ENCODE assay signal across 12 cellular contexts in the genomic region with DNA sequence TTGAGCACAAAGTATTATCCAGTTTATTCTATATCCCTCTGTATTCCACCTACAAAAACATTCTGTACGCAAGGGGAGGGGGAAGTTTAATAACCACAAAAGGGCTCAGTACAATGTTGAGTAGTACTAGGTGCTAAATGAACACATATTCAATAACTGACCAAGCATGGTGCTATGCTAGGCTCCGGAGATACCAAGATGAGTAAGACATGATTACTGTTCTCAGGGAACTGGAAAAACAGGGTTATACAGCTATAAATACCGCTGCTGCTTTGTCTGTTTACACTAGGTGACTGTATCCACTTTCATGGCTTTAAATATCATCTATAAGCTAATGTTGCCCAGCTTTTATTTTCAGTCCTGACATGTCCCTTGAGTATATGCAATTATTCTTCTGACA.
DNase-seq lines count a peak whose midpoint lies in the region; ATAC-seq and TF ChIP-seq lines count a peak whose summit lies in the region.
"Had no signal": no experiment of that assay in that cellular context is flagged by ENCODE, and none has a peak within 500 bp of the region (broad histone marks: within the 10 kb centered on the region; RNA-seq: fewer than 3 reads in every experiment).

No MANE protein-coding gene starts in this region.

- POLR2A ChIA-PET in HEK293T (lab: Yijun Ruan, JAX) = no interaction called here

- H3K36me3 ChIP-seq in fibroblast of lung (ENCODE audit: control insufficient read depth, insufficient read depth, low read length) (no peaks in the 10 kb centered on the region), smooth muscle cell (ENCODE audit: low read depth) (no peaks in the 10 kb centered on the region), upper lobe of right lung (peaks cover 66% of the 10 kb centered on the region)

- H2AFZ ChIP-seq in fibroblast of lung (ENCODE audit: low read length) = no peak overlapping the region
- H2AFZ ChIP-seq in smooth muscle cell (ENCODE audit: low read depth) = no peak overlapping the region

- H3F3A ChIP-seq in smooth muscle cell (ENCODE audit: low read depth) = no peaks in the 10 kb centered on the region

- H3K4me1 ChIP-seq in fibroblast of lung (ENCODE audit: control insufficient read depth, extremely low read depth, insufficient read depth, low read length) (no peaks in the 10 kb centered on the region), smooth muscle cell (ENCODE audit: low read depth) (no peaks in the 10 kb centered on the region), upper lobe of right lung (no peaks in the 10 kb centered on the region)
- H3K4me1 ChIP-seq: right atrium auricular region had no signal

- TF ChIP-seq CTCF in fibroblast of lung (conservative IDR thresholded peaks at IDR 0.05 in 1 of 2, IDR thresholded peaks at IDR 0.05 in 1 of 2; ENCODE audit: low read depth in 1 of 2, low read length in 2 of 2) = no peak
- TF ChIP-seq CTCF in smooth muscle cell (IDR thresholded peaks at IDR 0.05; ENCODE audit: borderline replicate concordance, insufficient read depth, poor library complexity, severe bottlenecking) = no peak
- no peak for TF ChIP-seq CTCF in upper lobe of right lung (IDR thresholded peaks at IDR 0.05)

- H3K27ac ChIP-seq in fibroblast of lung (ENCODE audit: insufficient read depth, low read length) (no peak overlapping the region), smooth muscle cell (ENCODE audit: low read depth) (peak overlapping the region; percentile 72), upper lobe of right lung (no peak overlapping the region)
- H3K27ac ChIP-seq: right atrium auricular region had no signal

- H3K4me2 ChIP-seq in fibroblast of lung (ENCODE audit: extremely low read depth, insufficient read depth, low read length) = no peak overlapping the region
- no peak overlapping the region for H3K4me2 ChIP-seq in smooth muscle cell

- H3K79me2 ChIP-seq in fibroblast of lung (ENCODE audit: control insufficient read depth, insufficient read depth, low read length) (no peaks in the 10 kb centered on the region), smooth muscle cell (ENCODE audit: low read depth) (no peaks in the 10 kb centered on the region)

- no peak overlapping the region for H3K4me3 ChIP-seq in fibroblast of lung (replicated peaks in 1 of 4; ENCODE audit: control extremely low read depth in 1 of 4, insufficient read depth in 1 of 4, low read depth in 3 of 4, low read length in 4 of 4)
- H3K4me3 ChIP-seq in smooth muscle cell = no peak overlapping the region
- H3K4me3 ChIP-seq in upper lobe of right lung = no peak overlapping the region
- H3K4me3 ChIP-seq: right atrium auricular region had no signal

- no peak for ATAC-seq in upper lobe of right lung

- 70% methylated on average over 3 of the region's 3 CpGs for WGBS in smooth muscle cell (ENCODE audit: low lambda C conversion rate)

- no peak overlapping the region for H3K9ac ChIP-seq in fibroblast of lung (ENCODE audit: insufficient read depth, low read length)
- peak overlapping the region; percentile 10 for H3K9ac ChIP-seq in smooth muscle cell (ENCODE audit: low read depth)

- intact Hi-C loops in upper lobe of right lung (cut with DNase I) = no loop called here

- CTCF ChIA-PET in HEK293T (lab: Yijun Ruan, JAX) = interaction anchor here (1.2 kb wide), 1 partner anchor 17 kb away, joined by 3 read pairs; no protein-coding TSS in a partner anchor

- H4K20me1 ChIP-seq in fibroblast of lung (ENCODE audit: control insufficient read depth, extremely low read depth, insufficient read depth, low read length) (no peaks in the 10 kb centered on the region), smooth muscle cell (ENCODE audit: low read depth) (no peaks in the 10 kb centered on the region)

- H3K9me3 ChIP-seq in fibroblast of lung (ENCODE audit: control insufficient read depth, insufficient read depth, low read depth, low read length) = no peaks in the 10 kb centered on the region
- no peaks in the 10 kb centered on the region for H3K9me3 ChIP-seq in smooth muscle cell (replicated peaks; ENCODE audit: low read depth)
- no peaks in the 10 kb centered on the region for H3K9me3 ChIP-seq in upper lobe of right lung
- H3K9me3 ChIP-seq: right atrium auricular region had no signal

- peak; percentile 70 for DNase-seq in SIG-M5 treated with dmso at 0.1 percent for 504 hours (lab: John Stamatoyannopoulos, UW; ENCODE audit: unreplicated experiment)
- DNase-seq in SIG-M5 (lab: John Stamatoyannopoulos, UW) = no peak
- DNase-seq in NCI-H226 = peak; percentile 21
- peak; percentile 5 to 63 for DNase-seq in fibroblast of lung (ENCODE audit: low read depth in 2 of 2)
- DNase-seq in smooth muscle cell (lab: John Stamatoyannopoulos, UW; ENCODE audit: unreplicated experiment) = no peak
- no peak for DNase-seq in HEK293T (ENCODE audit: extremely low spot score)
- no peak for DNase-seq in upper lobe of right lung
- no peak for DNase-seq in HK-2 (ENCODE audit: unreplicated experiment)
- DNase-seq: mesendoderm, NCI-H524, T-helper 2 cell had no signal

- H3K27me3 ChIP-seq in fibroblast of lung (ENCODE audit: control insufficient read depth, insufficient read depth, low read length) = no peaks in the 10 kb centered on the region
- H3K27me3 ChIP-seq in smooth muscle cell (ENCODE audit: low read depth) = no peaks in the 10 kb centered on the region
- H3K27me3 ChIP-seq in upper lobe of right lung = no peaks in the 10 kb centered on the region
- H3K27me3 ChIP-seq: right atrium auricular region had no signal

TF ChIP-seq in HEK293T, 16 proteins besides CTCF, POLR2A, EP300 and RAD21:
- no peak for TF ChIP-seq FOXM1 (IDR thresholded peaks at IDR 0.05; ENCODE audit: borderline replicate concordance)
- TF ChIP-seq SP1 (IDR thresholded peaks at IDR 0.05) = no peak
- no peak for TF ChIP-seq TARDBP (IDR thresholded peaks at IDR 0.05)
- TF ChIP-seq SUZ12 (IDR thresholded peaks at IDR 0.05) = no peak
- TF ChIP-seq BHLHE40 (IDR thresholded peaks at IDR 0.05; ENCODE audit: borderline replicate concordance) = no peak
- no peak for TF ChIP-seq L3MBTL2 (conservative IDR thresholded peaks at IDR 0.05)
- no peak for TF ChIP-seq ARNT (IDR thresholded peaks at IDR 0.05)
- no peak for TF ChIP-seq FOXA1 (IDR thresholded peaks at IDR 0.05)
- TF ChIP-seq, protein P1, sequence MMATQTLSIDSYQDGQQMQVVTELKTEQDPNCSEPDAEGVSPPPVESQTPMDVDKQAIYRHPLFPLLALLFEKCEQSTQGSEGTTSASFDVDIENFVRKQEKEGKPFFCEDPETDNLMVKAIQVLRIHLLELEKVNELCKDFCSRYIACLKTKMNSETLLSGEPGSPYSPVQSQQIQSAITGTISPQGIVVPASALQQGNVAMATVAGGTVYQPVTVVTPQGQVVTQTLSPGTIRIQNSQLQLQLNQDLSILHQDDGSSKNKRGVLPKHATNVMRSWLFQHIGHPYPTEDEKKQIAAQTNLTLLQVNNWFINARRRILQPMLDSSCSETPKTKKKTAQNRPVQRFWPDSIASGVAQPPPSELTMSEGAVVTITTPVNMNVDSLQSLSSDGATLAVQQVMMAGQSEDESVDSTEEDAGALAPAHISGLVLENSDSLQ (IDR thresholded peaks at IDR 0.05) = no peak
- no peak for TF ChIP-seq HDGF (IDR thresholded peaks at IDR 0.05; ENCODE audit: borderline replicate concordance)
- no peak for TF ChIP-seq FOXK2 (IDR thresholded peaks at IDR 0.05)
- TF ChIP-seq ZNF384 (IDR thresholded peaks at IDR 0.05) = no peak

Comparison
In these comparisons a context has a peak if more than half of its experiments do, and no peak if none do; other contexts are left out.
1. DNase-seq: peak in SIG-M5 treated with dmso at 0.1 percent for 504 hours (single experiment), NCI-H226 (single experiment) and fibroblast of lung (2 of 2); none in SIG-M5 (single experiment), smooth muscle cell (single experiment), HEK293T (single experiment), upper lobe of right lung (single experiment) and HK-2 (single experiment).